ENCODE assay signal across 11 cellular contexts in genomic region chr18:49490246-49490762, GRCh38. TPM values are rescaled to one million over a fixed set of nuclear protein-coding genes. Genes with fewer than 3 reads are reported as not detected.
DNase-seq lines count a peak whose midpoint lies in the region; ATAC-seq, FAIRE-seq and TF ChIP-seq lines count a peak whose summit lies in the region.
"Had no signal": no experiment of that assay in that cellular context is flagged by ENCODE, and none has a peak within 500 bp of the region (broad histone marks: within the 10 kb centered on the region; RNA-seq: fewer than 3 reads in every experiment).

No MANE protein-coding gene starts in this region.

- intact Hi-C loops in CD4-positive, alpha-beta memory T cell (cut with micrococcal nuclease): loop anchor here (5.0 to 10.0 kb wide), 2 partner anchors 538 to 1704 kb away; partner anchors contain the start of genes MEX3C and SMAD7
- intact Hi-C loops in GM12878 (cut with micrococcal nuclease; ENCODE audit: unreplicated experiment): no loop called here
- intact Hi-C loops in ovary (cut with DNase I): loop anchor here in 1 of 4 donors (10.0 kb wide), 2 partner anchors 794 to 816 kb away; partner anchors contain the start of genes CXXC1 and MBD1

- H3K9me3 Mint-ChIP-seq in CD4-positive, alpha-beta memory T cell: no peaks in the 10 kb centered on the region
- no peaks in the 10 kb centered on the region for H3K9me3 Mint-ChIP-seq in IgD-negative memory B cell

- SMC1A ChIA-PET in GM12878 (lab: Charles Lee; ENCODE audit: uncharacterized antibody, unreplicated experiment): interaction anchor here (0.9 to 1.6 kb wide), 4 partner anchors 10 to 39 kb away, joined by 3 to 4 read pairs (median 4); no protein-coding TSS in a partner anchor

- H3K4me3 Mint-ChIP-seq in CD4-positive, alpha-beta memory T cell: peak overlapping the region; percentile 26 to 98 (median 94)
- peak overlapping the region; percentile 39 to 97 (median 70) for H3K4me3 Mint-ChIP-seq in IgD-negative memory B cell

- H3K36me3 Mint-ChIP-seq in CD4-positive, alpha-beta memory T cell: peaks cover 37 to 59% of the 10 kb centered on the region in 2 donors
- H3K36me3 Mint-ChIP-seq in IgD-negative memory B cell: peaks cover 1% of the 10 kb centered on the region

- no peaks in the 10 kb centered on the region for H3K27me3 ChIP-seq in CD4-positive, alpha-beta memory T cell (ENCODE audit: insufficient read depth, low read length)
- H3K27me3 ChIP-seq in GM12878 (replicated peaks in 1 of 2; ENCODE audit: control insufficient read depth in 2 of 2, insufficient read depth in 2 of 2, low read length in 1 of 2) (no peaks in the 10 kb centered on the region), muscle layer of duodenum (ENCODE audit: low read depth, low read length) (no peaks in the 10 kb centered on the region), ovary (no peaks in the 10 kb centered on the region)

- no peak overlapping the region for H3K4me3 ChIP-seq in CD4-positive, alpha-beta memory T cell (ENCODE audit: low read length in 2 of 2)
- H3K4me3 ChIP-seq in GM12878 (peak overlapping the region; percentile 93), muscle layer of duodenum (ENCODE audit: low read depth in 1 of 2, low read length in 2 of 2) (no peak overlapping the region), ovary (no peak overlapping the region)

- 17% methylated on average over 4 of the region's 4 CpGs for WGBS in GM12878 (ENCODE audit: insufficient coverage, insufficient replicate concordance, low lambda C conversion rate, missing lambda C conversion rate)
- WGBS in ovary, 3 donors: 47 to 70% (median 50%) methylated on average over 4 of the region's 4 CpGs

- H3K4me1 Mint-ChIP-seq in CD4-positive, alpha-beta memory T cell: peaks cover 50 to 67% (median 58%) of the 10 kb centered on the region in 4 donors
- H3K4me1 Mint-ChIP-seq in IgD-negative memory B cell: peaks cover 36 to 43% (median 38%) of the 10 kb centered on the region in 3 donors

- peaks cover 29% of the 10 kb centered on the region for H3K36me3 ChIP-seq in CD4-positive, alpha-beta memory T cell (ENCODE audit: insufficient read depth, low read length)
- H3K36me3 ChIP-seq in GM12878 (ENCODE audit: control insufficient read depth in 2 of 2, insufficient read depth in 2 of 2, low read length in 1 of 2) (peaks cover 5 to 26% of the 10 kb centered on the region in 2 experiments), muscle layer of duodenum (ENCODE audit: control insufficient read depth in 1 of 2, insufficient read depth in 2 of 2, low read length in 2 of 2) (peaks cover 37 to 42% of the 10 kb centered on the region in 2 donors), ovary (no peaks in the 10 kb centered on the region)

- no TSS peak for BruUV-seq in GM12878 (replicated peaks; lab: Mats Ljungman, UMichigan)

- H4K20me1 ChIP-seq in GM12878 (ENCODE audit: control insufficient read depth, insufficient read depth): peaks cover 2% of the 10 kb centered on the region; the same call in 1 of the 2 replicates

- peaks cover 47% of the 10 kb centered on the region for H3K79me2 ChIP-seq in GM12878 (ENCODE audit: control insufficient read depth, insufficient read depth, low read length)

- H3K9ac ChIP-seq in GM12878 (ENCODE audit: control insufficient read depth, insufficient read depth, low read length): peak overlapping the region; percentile 100

- POLR2A ChIA-PET in CD4-positive, alpha-beta memory T cell (lab: Charles Lee; ENCODE audit: partially characterized antibody): interaction anchor here (1.6 kb wide), 1 partner anchor 493 kb away, joined by 3 read pairs; no protein-coding TSS in a partner anchor
- POLR2A ChIA-PET in GM12878 (lab: Charles Lee): no interaction called here

- H3K4me2 ChIP-seq in GM12878 (ENCODE audit: control insufficient read depth, insufficient read depth): peak overlapping the region; percentile 93

- no peak for FAIRE-seq in GM12878 (lab: Jason Lieb, UNC)

- no peak for TF ChIP-seq RAD21 in GM12878 (IDR thresholded peaks at IDR 0.05; ENCODE audit: insufficient read depth, low read depth, low read length)

- CTCF ChIA-PET in CD4-positive, alpha-beta memory T cell (lab: Charles Lee; ENCODE audit: partially characterized antibody): no interaction called here
- CTCF ChIA-PET in GM12878 (lab: Yijun Ruan, JAX): no interaction called here

- no peaks in the 10 kb centered on the region for H3K9me3 ChIP-seq in CD4-positive, alpha-beta memory T cell (ENCODE audit: control insufficient read depth in 1 of 2, low read length in 2 of 2)
- H3K9me3 ChIP-seq in GM12878 (replicated peaks; ENCODE audit: control insufficient read depth, insufficient read depth, low read length) (no peaks in the 10 kb centered on the region; the same call in 2 of the 3 replicates), muscle layer of duodenum (ENCODE audit: control insufficient read depth in 1 of 2, low read length in 2 of 2) (no peaks in the 10 kb centered on the region), ovary (no peaks in the 10 kb centered on the region)
- H3K9me3 ChIP-seq: lower lobe of right lung had no signal

- peaks cover 54% of the 10 kb centered on the region for H3K4me1 ChIP-seq in CD4-positive, alpha-beta memory T cell (ENCODE audit: insufficient read depth, low read length)
- H3K4me1 ChIP-seq in GM12878 (ENCODE audit: control insufficient read depth, insufficient read depth, low read length): peaks cover 9% of the 10 kb centered on the region
- H3K4me1 ChIP-seq in muscle layer of duodenum (ENCODE audit: control insufficient read depth in 1 of 2, insufficient read depth in 2 of 2, low read length in 2 of 2): peaks cover 13 to 34% of the 10 kb centered on the region in 2 donors
- peaks cover 5% of the 10 kb centered on the region for H3K4me1 ChIP-seq in ovary (ENCODE audit: insufficient read depth)

- peak overlapping the region; percentile 93 to 99 (median 97) for H3K27ac Mint-ChIP-seq in CD4-positive, alpha-beta memory T cell
- H3K27ac Mint-ChIP-seq in IgD-negative memory B cell: peak overlapping the region; percentile 94 to 99 (median 97)

- H3K27me3 Mint-ChIP-seq in CD4-positive, alpha-beta memory T cell: no peaks in the 10 kb centered on the region
- no peaks in the 10 kb centered on the region for H3K27me3 Mint-ChIP-seq in IgD-negative memory B cell

- no peak for TF ChIP-seq EP300 in GM12878 (IDR thresholded peaks at IDR 0.05; ENCODE audit: borderline replicate concordance in 1 of 2, control insufficient read depth in 1 of 2, low read depth in 2 of 2, low read length in 2 of 2)
- no peak for TF ChIP-seq EP300 in ovary (IDR thresholded peaks at IDR 0.05)

- in situ Hi-C loops in GM12878 (cut with MboI): loop anchor here (10.0 to 25.0 kb wide), 2 partner anchors 774 to 1547 kb away; partner anchors contain the start of genes CFAP53 and SMAD4

- TF ChIP-seq POLR2A in GM12878 (IDR thresholded peaks at IDR 0.05; ENCODE audit: low read depth, low read length) (no peak), ovary (IDR thresholded peaks at IDR 0.05) (no peak)

- TF ChIP-seq CTCF in GM12878 (IDR thresholded peaks at IDR 0.05 in 2 of 3, conservative IDR thresholded peaks at IDR 0.05 in 1 of 3; ENCODE audit: control insufficient read depth in 2 of 3, extremely low read depth in 1 of 3, insufficient read depth in 1 of 3, low read depth in 3 of 3, low read length in 3 of 3) (no peak), ovary (IDR thresholded peaks at IDR 0.05) (no peak)

- ATAC-seq in GM12878: no peak
- ATAC-seq: lower lobe of right lung had no signal

- DNase-seq in CD4-positive, alpha-beta memory T cell: peak in 2 of 5 donors; percentile 18 to 20
- DNase-seq in GM12878 (ENCODE audit: low read depth, low spot score): no peak
- no peak for DNase-seq in SW480 (ENCODE audit: low spot score)
- DNase-seq in ovary: no peak
- no peak for DNase-seq in MV-4-11 (lab: John Stamatoyannopoulos, UW)
- no peak for DNase-seq in NCI-H2227 (lab: John Stamatoyannopoulos, UW; ENCODE audit: unreplicated experiment)
- DNase-seq: cortex of kidney, lower lobe of right lung, NCI-H2081 had no signal

- RAD21 ChIA-PET in GM12878 (lab: Charles Lee; ENCODE audit: unreplicated experiment): no interaction called here

- H3K27ac ChIP-seq in CD4-positive, alpha-beta memory T cell (ENCODE audit: low read depth, low read length): peak overlapping the region; percentile 96
- H3K27ac ChIP-seq in GM12878 (ENCODE audit: control insufficient read depth, insufficient read depth) (peak overlapping the region; percentile 97), muscle layer of duodenum (ENCODE audit: low read length) (peak overlapping the region; percentile 96), ovary (no peak overlapping the region)
- H3K27ac ChIP-seq: lower lobe of right lung had no signal

- no peak overlapping the region for H2AFZ ChIP-seq in GM12878 (ENCODE audit: control insufficient read depth, low read depth, low read length)

RNA-seq across cellular contexts. Expression of gene RPL17, which starts 2.0 kb away (rescaled TPM):
- 1,000 to 10,000 TPM; 2,362 to 2,566 TPM for total RNA-seq in CD4-positive, alpha-beta memory T cell
- polyA plus RNA-seq in CD4-positive, alpha-beta memory T cell: 1,000 to 10,000 TPM; 1,351 to 2,166 TPM
- polyA plus RNA-seq in IgD-negative memory B cell: 1,906 TPM
- total RNA-seq in GM12878 (2013; cell fraction: nucleolus; rRNA removed): 669 and 679 TPM in 2 replicates
- 3,129 and 3,391 TPM in 2 replicates for total RNA-seq in GM12878 (2014; rRNA removed)
- total RNA-seq in GM12878 (2014; rRNA removed; fragmentation: Illumina TruSeq; extraction: Trizol): 3,939 and 4,064 TPM in 2 replicates
- 2,307 and 2,345 TPM in 2 replicates for total RNA-seq in GM12878 (2021)
- 3,607 TPM for polyA plus RNA-seq in GM12878 (2011; ENCODE audit: low read depth)
- polyA plus RNA-seq in GM12878 (2011; rRNA removed): 4,363 and 5,610 TPM in 2 replicates
- 3,902 and 3,904 TPM in 2 replicates for polyA plus RNA-seq in GM12878 (2011; cell fraction: cytosol; rRNA removed)
- 1,396 and 1,746 TPM in 2 replicates for polyA plus RNA-seq in GM12878 (2011; cell fraction: nucleus; rRNA removed)
- polyA plus RNA-seq in GM12878 (2012): 4,706 and 5,163 TPM in 2 replicates
- polyA plus RNA-seq in GM12878 (2014; fragmentation: Illumina TruSeq; extraction: Trizol): 3,300 and 3,786 TPM in 2 replicates
- 1,000 to 10,000 TPM; 3,193 to 4,110 TPM for polyA plus RNA-seq in GM12878 (2014; fragmentation: Nextera tagmentation; extraction: Ambion mirVana)
- 3,404 and 3,644 TPM in 2 replicates for polyA plus RNA-seq in GM12878 (2014; rRNA removed)
- polyA plus RNA-seq in GM12878 (2016; fragmentation: Nextera tagmentation; extraction: Ambion mirVana): 1,000 to 10,000 TPM; 1,396 to 1,427 TPM
- 1,774 and 2,431 TPM in 2 replicates for polyA minus RNA-seq in GM12878 (2011; rRNA and poly(A)+ RNA removed)
- 509 and 557 TPM in 2 replicates for polyA minus RNA-seq in GM12878 (2011; cell fraction: cytosol; rRNA and poly(A)+ RNA removed)
- polyA minus RNA-seq in GM12878 (2011; cell fraction: nucleus; rRNA and poly(A)+ RNA removed): 369 and 448 TPM in 2 replicates
- total RNA-seq in ovary: 1,000 to 10,000 TPM; 3,089 to 8,014 (median 3,638) TPM
- polyA plus RNA-seq in ovary: 1,000 to 10,000 TPM; 3,009 to 5,423 TPM

RNA-seq across cellular contexts. Expression of gene C18orf32, which starts 3.3 kb away (rescaled TPM):
- 10 to 100 TPM; 48.7 to 55.3 TPM for total RNA-seq in CD4-positive, alpha-beta memory T cell
- polyA plus RNA-seq in CD4-positive, alpha-beta memory T cell: 100 to 1,000 TPM in 1 of 2 donors, 10 to 100 TPM in 1; 83.7 to 138 TPM
- polyA plus RNA-seq in IgD-negative memory B cell (93.2 TPM), GM12878 (2011; rRNA removed) (21.3 and 48.8 TPM in 2 replicates), GM12878 (2014; fragmentation: Illumina TruSeq; extraction: Trizol) (19.8 and 25.8 TPM in 2 replicates), GM12878 (2014; fragmentation: Nextera tagmentation; extraction: Ambion mirVana) (10 to 100 TPM; 35.7 to 44.0 TPM), GM12878 (2014; rRNA removed) (31.6 and 42.0 TPM in 2 replicates), GM12878 (2016; fragmentation: Nextera tagmentation; extraction: Ambion mirVana) (10 to 100 TPM; 55.7 to 67.0 TPM), ovary (10 to 100 TPM; 60.0 to 81.3 TPM)
- 9.8 and 11.3 TPM in 2 replicates for total RNA-seq in GM12878 (2013; cell fraction: nucleolus; rRNA removed)
- total RNA-seq in GM12878 (2014; rRNA removed) (11.5 and 14.9 TPM in 2 replicates), GM12878 (2014; rRNA removed; fragmentation: Illumina TruSeq; extraction: Trizol) (11.9 and 13.7 TPM in 2 replicates), GM12878 (2021) (26.6 and 30.1 TPM in 2 replicates), ovary (10 to 100 TPM; 35.4 to 51.4 (median 44.9) TPM)
- 8.9 TPM for polyA plus RNA-seq in GM12878 (2011; ENCODE audit: low read depth)
- 11.7 and 14.2 TPM in 2 replicates for polyA plus RNA-seq in GM12878 (2011; cell fraction: cytosol; rRNA removed)
- polyA plus RNA-seq in GM12878 (2011; cell fraction: nucleus; rRNA removed): 9.6 and 11.6 TPM in 2 replicates
- polyA plus RNA-seq in GM12878 (2012): 24.0 and 32.5 TPM in 2 replicates
- polyA minus RNA-seq in GM12878 (2011; rRNA and poly(A)+ RNA removed): 2.2 and 3.2 TPM in 2 replicates
- polyA minus RNA-seq in GM12878 (2011; cell fraction: cytosol; rRNA and poly(A)+ RNA removed): 3.3 and 4.0 TPM in 2 replicates
- polyA minus RNA-seq in GM12878 (2011; cell fraction: nucleus; rRNA and poly(A)+ RNA removed): 3.4 and 4.9 TPM in 2 replicates

RNA-seq across cellular contexts. Expression of gene DYM, which starts 29.9 kb away (rescaled TPM):
- total RNA-seq in CD4-positive, alpha-beta memory T cell: 10 to 100 TPM; 63.7 to 66.9 TPM
- 10 to 100 TPM; 43.0 to 51.9 TPM for polyA plus RNA-seq in CD4-positive, alpha-beta memory T cell
- polyA plus RNA-seq in IgD-negative memory B cell (48.2 TPM), GM12878 (2011; rRNA removed) (80.4 and 82.4 TPM in 2 replicates), GM12878 (2014; fragmentation: Illumina TruSeq; extraction: Trizol) (27.3 and 38.5 TPM in 2 replicates), GM12878 (2014; fragmentation: Nextera tagmentation; extraction: Ambion mirVana) (10 to 100 TPM in 1 of 2 experiments, 1 to 10 TPM in 1; 9.0 to 21.1 TPM), GM12878 (2014; rRNA removed) (46.6 and 49.3 TPM in 2 replicates), GM12878 (2016; fragmentation: Nextera tagmentation; extraction: Ambion mirVana) (10 to 100 TPM; 45.8 to 49.5 TPM), ovary (10 to 100 TPM; 26.2 to 61.5 TPM)
- total RNA-seq in GM12878 (2013; cell fraction: nucleolus; rRNA removed): 145 and 168 TPM in 2 replicates
- total RNA-seq in GM12878 (2014; rRNA removed) (67.4 and 72.6 TPM in 2 replicates), GM12878 (2014; rRNA removed; fragmentation: Illumina TruSeq; extraction: Trizol) (32.3 and 35.9 TPM in 2 replicates), GM12878 (2021) (58.7 and 61.9 TPM in 2 replicates), ovary (10 to 100 TPM; 64.1 to 96.0 (median 78.5) TPM)
- 19.8 TPM for polyA plus RNA-seq in GM12878 (2011; ENCODE audit: low read depth)
- polyA plus RNA-seq in GM12878 (2011; cell fraction: cytosol; rRNA removed): 36.6 and 40.7 TPM in 2 replicates
- 26.3 and 28.1 TPM in 2 replicates for polyA plus RNA-seq in GM12878 (2011; cell fraction: nucleus; rRNA removed)
- polyA plus RNA-seq in GM12878 (2012): 27.1 and 40.3 TPM in 2 replicates
- 85.1 and 87.1 TPM in 2 replicates for polyA minus RNA-seq in GM12878 (2011; rRNA and poly(A)+ RNA removed)
- 34.5 and 40.8 TPM in 2 replicates for polyA minus RNA-seq in GM12878 (2011; cell fraction: cytosol; rRNA and poly(A)+ RNA removed)
- polyA minus RNA-seq in GM12878 (2011; cell fraction: nucleus; rRNA and poly(A)+ RNA removed): 144 and 255 TPM in 2 replicates

Comparison
In these comparisons a context has a peak if more than half of its experiments do, and no peak if none do; other contexts are left out.
1. H3K27ac ChIP-seq: peak in CD4-positive, alpha-beta memory T cell (single experiment), GM12878 (single experiment) and muscle layer of duodenum (single experiment); none in ovary (0 of 2).